Comparison of ENCODE assay signal across 16 cellular contexts in the genomic region with DNA sequence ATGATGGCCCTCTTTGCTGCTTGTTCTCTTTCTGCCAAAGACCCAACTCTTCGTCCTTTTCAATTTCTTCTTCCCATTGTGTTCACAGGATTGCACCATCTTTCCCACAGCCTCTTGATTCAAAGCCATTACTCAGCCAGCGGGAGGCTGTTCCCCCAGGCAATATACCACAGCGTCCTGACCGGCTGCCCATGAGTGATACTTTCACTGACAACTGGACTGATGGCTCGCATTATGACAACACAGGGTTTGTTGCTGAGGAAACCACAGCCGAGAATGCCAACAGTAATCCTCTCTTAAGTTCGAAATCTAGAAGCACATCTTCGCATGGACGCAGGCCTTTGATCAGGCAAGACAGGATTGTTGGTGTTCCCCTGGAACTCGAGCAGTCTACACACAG.
DNase-seq lines count a peak whose midpoint lies in the region; ATAC-seq and TF ChIP-seq lines count a peak whose summit lies in the region.
"Had no signal": no experiment of that assay in that cellular context is flagged by ENCODE, and none has a peak within 500 bp of the region (broad histone marks: within the 10 kb centered on the region; RNA-seq: fewer than 3 reads in every experiment).

No MANE protein-coding gene starts in this region.

- H3K9me2 ChIP-seq in PC-3 (replicated peaks; ENCODE audit: low read length): no peaks in the 10 kb centered on the region

- no peak overlapping the region for H3K27ac ChIP-seq in PC-3 (ENCODE audit: low read length)
- no peak overlapping the region for H3K27ac ChIP-seq in gastrocnemius medialis
- no peak overlapping the region for H3K27ac ChIP-seq in colonic mucosa
- H3K27ac ChIP-seq in adrenal gland: no peak overlapping the region
- H3K27ac ChIP-seq: C4-2B had no signal

- H3K4me2 ChIP-seq in PC-3 (ENCODE audit: low read length): 0 out of 2 replicates have a peak overlapping the region, but pooled peaks have one; percentile 26

- no peaks in the 10 kb centered on the region for H3F3A ChIP-seq in PC-3 (ENCODE audit: low read length, unreplicated experiment)

- no peaks in the 10 kb centered on the region for H3K27me3 ChIP-seq in PC-3 (ENCODE audit: low read length)
- no peaks in the 10 kb centered on the region for H3K27me3 ChIP-seq in gastrocnemius medialis
- no peaks in the 10 kb centered on the region for H3K27me3 ChIP-seq in colonic mucosa
- H3K27me3 ChIP-seq in adrenal gland: no peaks in the 10 kb centered on the region

- no peak overlapping the region for H3K9ac ChIP-seq in PC-3 (ENCODE audit: low read length)
- no peak overlapping the region for H3K9ac ChIP-seq in colonic mucosa (ENCODE audit: low read depth in 2 of 2, low read length in 2 of 2)

- H4K20me1 ChIP-seq in PC-3 (ENCODE audit: low read length): no peaks in the 10 kb centered on the region

- no peak for TF ChIP-seq CTCF in PC-3 (conservative IDR thresholded peaks at IDR 0.05; ENCODE audit: low read depth, low read length)
- no peak for TF ChIP-seq CTCF in gastrocnemius medialis (IDR thresholded peaks at IDR 0.05 in 4 of 5, conservative IDR thresholded peaks at IDR 0.05 in 1 of 5)
- no peak for TF ChIP-seq CTCF in colonic mucosa (IDR thresholded peaks at IDR 0.05)
- no peak for TF ChIP-seq CTCF in adrenal gland (IDR thresholded peaks at IDR 0.05)

- POLR2A ChIA-PET in PC-3 (lab: Charles Lee; ENCODE audit: unreplicated experiment): no interaction called here

- no peaks in the 10 kb centered on the region for H3K9me3 ChIP-seq in PC-3 (ENCODE audit: low read length)
- H3K9me3 ChIP-seq in gastrocnemius medialis: no peaks in the 10 kb centered on the region
- no peaks in the 10 kb centered on the region for H3K9me3 ChIP-seq in colonic mucosa
- H3K9me3 ChIP-seq in adrenal gland (replicated peaks in 1 of 3): no peaks in the 10 kb centered on the region

- TF ChIP-seq POLR2A in gastrocnemius medialis (IDR thresholded peaks at IDR 0.05): no peak
- TF ChIP-seq POLR2A in adrenal gland (IDR thresholded peaks at IDR 0.05): no peak

- 83 to 90% (median 87%) methylated on average over 10 of the region's 10 CpGs for WGBS in adrenal gland, 4 donors

- CTCF ChIA-PET in PC-3 (lab: Charles Lee): no interaction called here

- no peak overlapping the region for H3K4me3 ChIP-seq in PC-3 (ENCODE audit: low read length)
- no peak overlapping the region for H3K4me3 ChIP-seq in gastrocnemius medialis
- H3K4me3 ChIP-seq in colonic mucosa: no peak overlapping the region
- H3K4me3 ChIP-seq in adrenal gland: no peak overlapping the region

- no peaks in the 10 kb centered on the region for H3K79me2 ChIP-seq in PC-3 (ENCODE audit: low read length)

- H3K36me3 ChIP-seq in PC-3 (ENCODE audit: low read depth, low read length) (no peaks in the 10 kb centered on the region), gastrocnemius medialis (no peaks in the 10 kb centered on the region), colonic mucosa (no peaks in the 10 kb centered on the region), adrenal gland (replicated peaks in 1 of 2) (no peaks in the 10 kb centered on the region)

- in situ Hi-C loops in gastrocnemius medialis (cut with MboI; ENCODE audit: low sequenced_read_pairs in 4 of 4): no loop called here

- intact Hi-C loops in PC-3 (cut with micrococcal nuclease) (no loop called here), gastrocnemius medialis (cut with DNase I; ENCODE audit: low total_unique reads) (no loop called here), colonic mucosa (cut with DNase I) (no loop called here), adrenal gland (cut with DNase I) (no loop called here)

- peak; percentile 55 for DNase-seq in HPDE6-E6E7 (ENCODE audit: extremely low spot score)
- DNase-seq in PC-3: peak; percentile 83
- DNase-seq in dedifferentiated amniotic fluid mesenchymal stem cell (ENCODE audit: extremely low spot score): peak; percentile 29
- peak; percentile 43 for DNase-seq in non-pigmented ciliary epithelial cell (ENCODE audit: low read depth)
- DNase-seq in gastrocnemius medialis: no peak
- no peak for DNase-seq in colonic mucosa
- no peak for DNase-seq in globus pallidus (ENCODE audit: low spot score)
- no peak for DNase-seq in adrenal gland
- DNase-seq: activated naive CD4-positive, alpha-beta T cell treated with anti-CD3 and anti-CD28 coated beads, Interleukin-2, amount 10 ng/mL, durations not matched to agents 7 days and 5 days; cortex of kidney; GOT3; naive thymus-derived CD4-positive, alpha-beta T cell; NCI-H1092 treated with DMSO at 0.1 percent for 48 hours; NCI-H345; right cardiac atrium had no signal

- no peaks in the 10 kb centered on the region; the same call in 1 of the 2 replicates for H3K4me1 ChIP-seq in PC-3 (ENCODE audit: insufficient read depth, low read length)
- no peaks in the 10 kb centered on the region for H3K4me1 ChIP-seq in gastrocnemius medialis
- H3K4me1 ChIP-seq in colonic mucosa: no peaks in the 10 kb centered on the region
- no peaks in the 10 kb centered on the region for H3K4me1 ChIP-seq in adrenal gland (replicated peaks in 1 of 2)

- H2AFZ ChIP-seq in PC-3 (ENCODE audit: low read length): no peak overlapping the region

- BruUV-seq in PC-3 (replicated peaks; lab: Mats Ljungman, UMichigan): no TSS peak

- ATAC-seq in PC-3 (peak; percentile 48; the same call in 1 of the 2 replicates), gastrocnemius medialis (no peak)
- ATAC-seq: naive thymus-derived CD4-positive, alpha-beta T cell; right cardiac atrium had no signal

Comparison
In these comparisons a context has a peak if more than half of its experiments do, and no peak if none do; other contexts are left out.
1. DNase-seq: peak in HPDE6-E6E7 (single experiment), PC-3 (single experiment), dedifferentiated amniotic fluid mesenchymal stem cell (single experiment) and non-pigmented ciliary epithelial cell (single experiment); none in gastrocnemius medialis (0 of 2), colonic mucosa (single experiment), globus pallidus (single experiment) and adrenal gland (0 of 7).